ENCODE assay signal across 1 cellular context in genomic region chrX:136768469-136769084, GRCh38.
TF ChIP-seq lines count a peak whose summit lies in the region.

No MANE protein-coding gene starts in this region.

TF ChIP-seq in K562, 482 proteins besides CTCF, POLR2A, EP300 and RAD21 (continued from another document and continues in another):
- TF ChIP-seq HMBOX1 (IDR thresholded peaks at IDR 0.05) = peak; percentile 100
- no peak for TF ChIP-seq ZNF518B (CRISPR knock-in tag; IDR thresholded peaks at IDR 0.05)
- TF ChIP-seq RAD51 (IDR thresholded peaks at IDR 0.05; ENCODE audit: borderline replicate concordance, low read depth) = no peak
- no peak for TF ChIP-seq HDGF (IDR thresholded peaks at IDR 0.05)
- TF ChIP-seq MLLT1 (IDR thresholded peaks at IDR 0.05) = no peak
- TF ChIP-seq PKNOX1 (IDR thresholded peaks at IDR 0.05) = peak; percentile 52
- no peak for TF ChIP-seq RBM34 (IDR thresholded peaks at IDR 0.05; ENCODE audit: borderline replicate concordance, insufficient read depth, low read length)
- peak; percentile 23; the same call in 1 of the 2 replicates for TF ChIP-seq TEAD4 (IDR thresholded peaks at IDR 0.05; ENCODE audit: low read length)
- no peak for TF ChIP-seq TEAD4 (CRISPR knock-in tag; IDR thresholded peaks at IDR 0.05; ENCODE audit: borderline replicate concordance)
- TF ChIP-seq MTA1 (IDR thresholded peaks at IDR 0.05; ENCODE audit: borderline replicate concordance) = peak; percentile 76; the same call in 1 of the 2 replicates
- no peak for TF ChIP-seq RBFOX2 (IDR thresholded peaks at IDR 0.05; ENCODE audit: low read depth, low read length)
- TF ChIP-seq ZNF318 (IDR thresholded peaks at IDR 0.05; ENCODE audit: borderline replicate concordance in 1 of 2, low read depth in 1 of 2) = 0 out of 4 replicates have a peak, but pooled peaks of 1 of the 2 experiments have one; percentile 25
- no peak for TF ChIP-seq MED1 (CRISPR knock-in tag; IDR thresholded peaks at IDR 0.05; ENCODE audit: borderline replicate concordance)
- no peak for TF ChIP-seq CEBPG (CRISPR knock-in tag; IDR thresholded peaks at IDR 0.05)
- peak; percentile 51 to 62; a peak in 3 of 4 replicates for TF ChIP-seq CEBPG (tag; conservative IDR thresholded peaks at IDR 0.05 in 1 of 2, IDR thresholded peaks at IDR 0.05 in 1 of 2)
- TF ChIP-seq ZNF277 (CRISPR knock-in tag; IDR thresholded peaks at IDR 0.05; ENCODE audit: borderline replicate concordance) = no peak
- TF ChIP-seq CXXC5 (CRISPR knock-in tag; IDR thresholded peaks at IDR 0.05) = peak; percentile 20; the same call in 1 of the 2 replicates
- TF ChIP-seq TOE1 (IDR thresholded peaks at IDR 0.05; ENCODE audit: borderline replicate concordance) = peak; percentile 50; the same call in 1 of the 2 replicates
- TF ChIP-seq TOE1 (CRISPR knock-in tag; IDR thresholded peaks at IDR 0.05; ENCODE audit: borderline replicate concordance, low read depth) = no peak
- TF ChIP-seq DDX20 (tag; IDR thresholded peaks at IDR 0.05; ENCODE audit: low read depth) = no peak
- no peak for TF ChIP-seq EZH2 (IDR thresholded peaks at IDR 0.05; ENCODE audit: borderline replicate concordance, low read depth, low read length)
- TF ChIP-seq TCF7L2 (IDR thresholded peaks at IDR 0.05; ENCODE audit: low read depth, low read length) = no peak
- TF ChIP-seq ZNF165 (CRISPR knock-in tag; IDR thresholded peaks at IDR 0.05; ENCODE audit: borderline replicate concordance) = no peak
- TF ChIP-seq PRDM10 (IDR thresholded peaks at IDR 0.05; ENCODE audit: partially characterized antibody) = peak; percentile 97
- TF ChIP-seq DACH1 (IDR thresholded peaks at IDR 0.05; ENCODE audit: partially characterized antibody) = peak; percentile 87
- no peak for TF ChIP-seq HOMEZ (CRISPR knock-in tag; IDR thresholded peaks at IDR 0.05)
- TF ChIP-seq RCOR1 (IDR thresholded peaks at IDR 0.05; ENCODE audit: borderline replicate concordance in 1 of 2, low read depth in 2 of 2, low read length in 2 of 2) = peak in 1 of 2 experiments; percentile 75; a peak in 1 of 4 replicates
- no peak for TF ChIP-seq NR4A1 (CRISPR knock-in tag; IDR thresholded peaks at IDR 0.05)
- TF ChIP-seq NR4A1 (tag; IDR thresholded peaks at IDR 0.05) = peak; percentile 31; the same call in 1 of the 2 replicates
- TF ChIP-seq TEAD1 (CRISPR knock-in tag; IDR thresholded peaks at IDR 0.05) = no peak
- TF ChIP-seq CREM (IDR thresholded peaks at IDR 0.05; ENCODE audit: low read depth) = 0 out of 2 replicates have a peak, but pooled peaks have one; percentile 14
- no peak for TF ChIP-seq POLR2AphosphoS2 (IDR thresholded peaks at IDR 0.05; ENCODE audit: low read length)
